In the genomic region with DNA sequence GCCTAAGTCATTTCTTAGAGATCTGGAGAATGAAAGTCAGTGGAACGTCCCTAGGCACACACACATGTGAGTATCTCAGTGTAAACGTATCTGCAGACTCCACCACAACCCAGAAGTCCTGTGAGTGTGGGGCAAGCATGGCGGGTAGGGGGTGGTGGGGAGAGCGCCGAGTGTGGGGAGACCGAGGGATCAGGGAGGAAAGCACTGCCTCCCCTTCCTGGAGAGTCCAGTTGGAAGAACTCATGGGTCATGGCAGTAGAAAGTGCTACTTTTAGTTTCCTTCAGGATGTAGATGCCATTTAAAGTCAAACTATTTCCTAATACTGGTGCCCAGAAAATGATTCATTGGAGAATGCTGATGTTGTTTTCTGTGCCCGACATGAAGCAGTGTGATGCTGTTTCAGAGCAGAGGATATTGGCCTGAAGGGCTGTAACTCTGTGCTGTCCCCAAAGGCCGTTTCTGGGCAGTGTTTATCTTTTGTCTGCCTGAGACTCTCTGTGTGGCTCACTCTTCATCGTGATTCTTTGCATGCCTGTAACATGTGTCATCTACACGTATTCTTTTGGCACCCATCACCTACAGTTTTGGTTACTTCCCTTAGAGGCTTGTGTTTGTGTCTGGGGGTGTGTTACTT, we compare ENCODE assay signal across 14 cellular contexts. TPM values are rescaled to one million over a fixed set of nuclear protein-coding genes. Genes with fewer than 3 reads are reported as not detected.
DNase-seq lines count a peak whose midpoint lies in the region; TF ChIP-seq lines count a peak whose summit lies in the region.
"Had no signal": no experiment of that assay in that cellular context is flagged by ENCODE, and none has a peak within 500 bp of the region (broad histone marks: within the 10 kb centered on the region; RNA-seq: fewer than 3 reads in every experiment).

No MANE protein-coding gene starts in this region.

- H3K36me3 Mint-ChIP-seq in activated CD4-positive, alpha-beta memory T cell treated with anti-CD3 and anti-CD28 coated beads, Interleukin-2, amount 10 ng/mL, durations not matched to agents 7 days and 5 days (ENCODE audit: low read depth): no peaks in the 10 kb centered on the region
- H3K36me3 Mint-ChIP-seq: activated naive CD4-positive, alpha-beta T cell treated with anti-CD3 and anti-CD28 coated beads, Interleukin-2, amount 50 U/mL, for 24 hours had no signal

- H3K4me1 Mint-ChIP-seq in activated CD4-positive, alpha-beta memory T cell treated with anti-CD3 and anti-CD28 coated beads, Interleukin-2, amount 10 ng/mL, durations not matched to agents 7 days and 5 days: peaks cover 4% of the 10 kb centered on the region

- DNase-seq in EL (peak; percentile 97), RWPE1 (ENCODE audit: low spot score) (peak; percentile 55), fibroblast of gingiva (ENCODE audit: low read depth) (peak; percentile 79), renal cortical epithelial cell (ENCODE audit: low read depth) (peak; percentile 91), NCI-H345 (lab: John Stamatoyannopoulos, UW) (no peak), caudate nucleus (lab: John Stamatoyannopoulos, UW) (no peak)
- no peak for DNase-seq in activated T-cell treated with anti-CD3 and anti-CD28 coated beads, Interleukin-2, amount 50 U/mL, for 1 hour
- DNase-seq in activated CD4-positive, alpha-beta memory T cell treated with anti-CD3 and anti-CD28 coated beads, Interleukin-2, amount 10 ng/mL, durations not matched to agents 7 days and 5 days: no peak
- DNase-seq: DMS 273 treated with DMSO at 0.1 percent for 48 hours, GOT3, NCI-H146, nephron progenitor cell, upper lobe of left lung had no signal

- no peaks in the 10 kb centered on the region for H3K9me3 Mint-ChIP-seq in activated CD4-positive, alpha-beta memory T cell treated with anti-CD3 and anti-CD28 coated beads, Interleukin-2, amount 10 ng/mL, durations not matched to agents 7 days and 5 days
- H3K9me3 Mint-ChIP-seq: activated naive CD4-positive, alpha-beta T cell treated with anti-CD3 and anti-CD28 coated beads, Interleukin-2, amount 50 U/mL, for 24 hours; nephron progenitor cell had no signal

- H3K27me3 Mint-ChIP-seq in activated CD4-positive, alpha-beta memory T cell treated with anti-CD3 and anti-CD28 coated beads, Interleukin-2, amount 10 ng/mL, durations not matched to agents 7 days and 5 days: peaks cover 10% of the 10 kb centered on the region

- no peak overlapping the region for H3K4me3 Mint-ChIP-seq in activated CD4-positive, alpha-beta memory T cell treated with anti-CD3 and anti-CD28 coated beads, Interleukin-2, amount 10 ng/mL, durations not matched to agents 7 days and 5 days
- H3K4me3 Mint-ChIP-seq: activated naive CD4-positive, alpha-beta T cell treated with anti-CD3 and anti-CD28 coated beads, Interleukin-2, amount 50 U/mL, for 24 hours; nephron progenitor cell had no signal

- no peak for TF ChIP-seq CTCF in RWPE1 (conservative IDR thresholded peaks at IDR 0.05; ENCODE audit: low read depth)

- peak overlapping the region; percentile 48; the same call in 1 of the 2 replicates for H3K27ac ChIP-seq in RWPE1
- no peak overlapping the region for H3K27ac ChIP-seq in caudate nucleus (ENCODE audit: low read depth, low read length)

- CTCF ChIA-PET in RWPE1 (lab: Yijun Ruan, JAX): no interaction called here
- CTCF ChIA-PET in activated CD4-positive, alpha-beta memory T cell treated with anti-CD3 and anti-CD28 coated beads, Interleukin-2, amount 10 ng/mL, durations not matched to agents 7 days and 5 days (lab: Charles Lee): no interaction called here

- no peak overlapping the region for H3K27ac Mint-ChIP-seq in activated CD4-positive, alpha-beta memory T cell treated with anti-CD3 and anti-CD28 coated beads, Interleukin-2, amount 10 ng/mL, durations not matched to agents 7 days and 5 days
- H3K27ac Mint-ChIP-seq: activated naive CD4-positive, alpha-beta T cell treated with anti-CD3 and anti-CD28 coated beads, Interleukin-2, amount 50 U/mL, for 24 hours; nephron progenitor cell had no signal

- POLR2A ChIA-PET in RWPE1 (lab: Yijun Ruan, JAX; ENCODE audit: low non-redundant PET): no interaction called here
- POLR2A ChIA-PET in activated CD4-positive, alpha-beta memory T cell treated with anti-CD3 and anti-CD28 coated beads, Interleukin-2, amount 10 ng/mL, durations not matched to agents 7 days and 5 days (lab: Charles Lee): no interaction called here

RNA-seq across cellular contexts. Expression of gene TSPAN2, which starts 45.7 kb away (rescaled TPM):
- total RNA-seq in renal cortical epithelial cell: 9.8 and 14.1 TPM in 2 replicates
- total RNA-seq in activated CD4-positive, alpha-beta memory T cell treated with anti-CD3 and anti-CD28 coated beads, Interleukin-2, amount 10 ng/mL, durations not matched to agents 7 days and 5 days: 1 to 10 TPM; 2.4 to 3.4 TPM

Comparison
In these comparisons a context has a peak if more than half of its experiments do, and no peak if none do; other contexts are left out.
1. DNase-seq: peak in EL (single experiment), RWPE1 (single experiment), fibroblast of gingiva (single experiment) and renal cortical epithelial cell (single experiment); none in activated T-cell treated with anti-CD3 and anti-CD28 coated beads, Interleukin-2, amount 50 U/mL, for 1 hour (single experiment), activated CD4-positive, alpha-beta memory T cell treated with anti-CD3 and anti-CD28 coated beads, Interleukin-2, amount 10 ng/mL, durations not matched to agents 7 days and 5 days (single experiment), NCI-H345 (single experiment) and caudate nucleus (0 of 61).